8 cellular contexts compared by ENCODE assay signal in the genomic region with DNA sequence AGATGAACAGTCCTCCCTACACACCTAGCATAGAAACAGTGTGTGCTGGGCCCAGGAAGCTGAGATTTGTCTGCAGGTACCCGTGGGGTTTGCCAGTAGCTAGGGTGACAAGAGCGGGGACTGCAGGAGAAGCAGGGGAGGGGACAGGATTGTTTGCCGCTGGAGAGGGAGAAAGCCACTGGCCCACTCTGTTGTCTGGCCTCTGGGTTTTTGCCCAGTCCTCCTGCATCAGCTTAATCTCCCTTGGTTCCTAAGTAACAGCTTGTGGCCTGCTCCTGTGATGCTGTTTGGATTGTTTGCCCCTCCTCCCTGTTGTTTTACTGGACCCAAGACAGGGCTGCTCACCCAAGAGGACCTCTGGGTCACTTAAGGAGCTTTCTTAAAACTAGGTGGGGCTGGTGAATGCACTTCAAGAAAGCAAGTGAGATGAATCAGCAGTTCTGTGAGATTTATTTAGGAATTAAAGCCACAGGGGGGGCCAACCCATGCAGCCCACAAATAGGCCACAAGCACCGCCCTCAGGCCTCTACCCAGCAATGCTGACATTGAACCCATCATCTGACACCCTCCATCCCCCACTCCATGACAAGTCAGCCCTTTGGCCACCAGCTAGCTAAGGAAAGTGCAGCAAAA.
DNase-seq lines count a peak whose midpoint lies in the region; ATAC-seq and TF ChIP-seq lines count a peak whose summit lies in the region.

No MANE protein-coding gene starts in this region.

- H3K4me3 ChIP-seq in OCI-LY3 (ENCODE audit: low read length) (peak overlapping the region; percentile 16; the same call in 1 of the 2 replicates), smooth muscle cell (no peak overlapping the region)

- H3K9me3 Mint-ChIP-seq in activated T-cell treated with anti-CD3 and anti-CD28 coated beads, Interleukin-2, amount 50 U/mL, for 4 hours, result no peaks in the 10 kb centered on the region

- H2AFZ ChIP-seq in OCI-LY3 (ENCODE audit: low read depth, low read length), result peak overlapping the region; percentile 67; the same call in 1 of the 2 replicates
- H2AFZ ChIP-seq in smooth muscle cell (ENCODE audit: low read depth), result no peak overlapping the region

- no peaks in the 10 kb centered on the region for H3K4me1 Mint-ChIP-seq in activated T-cell treated with anti-CD3 and anti-CD28 coated beads, Interleukin-2, amount 50 U/mL, for 4 hours (ENCODE audit: low read depth)

- H3K9me3 ChIP-seq in OCI-LY3 (ENCODE audit: insufficient read depth, low read length), result no peaks in the 10 kb centered on the region
- no peaks in the 10 kb centered on the region for H3K9me3 ChIP-seq in smooth muscle cell (replicated peaks; ENCODE audit: low read depth)

- H3K27ac ChIP-seq in OCI-LY3 (ENCODE audit: low read length), result peak overlapping the region; percentile 57
- peak overlapping the region; percentile 45 for H3K27ac ChIP-seq in smooth muscle cell (ENCODE audit: low read depth)

- ATAC-seq in GM21576 (IDR thresholded peaks at IDR 0.05; ENCODE audit: unreplicated experiment), result peak; percentile 7
- no peak for ATAC-seq in activated T-cell treated with anti-CD3 and anti-CD28 coated beads, Interleukin-2, amount 50 U/mL, for 4 hours
- ATAC-seq in HG02973 (IDR thresholded peaks at IDR 0.05; ENCODE audit: unreplicated experiment), result no peak

- no peak overlapping the region for H3K4me3 Mint-ChIP-seq in activated T-cell treated with anti-CD3 and anti-CD28 coated beads, Interleukin-2, amount 50 U/mL, for 4 hours

- H3K27me3 ChIP-seq in OCI-LY3 (ENCODE audit: low read depth, low read length) (no peaks in the 10 kb centered on the region), smooth muscle cell (ENCODE audit: low read depth) (no peaks in the 10 kb centered on the region)

- peak overlapping the region; percentile 75 for H3K4me2 ChIP-seq in OCI-LY3 (ENCODE audit: low read length)
- H3K4me2 ChIP-seq in smooth muscle cell, result peak overlapping the region; percentile 14

- no peaks in the 10 kb centered on the region for H3K36me3 ChIP-seq in OCI-LY3 (replicated peaks; ENCODE audit: low read depth, low read length)
- H3K36me3 ChIP-seq in smooth muscle cell (ENCODE audit: low read depth), result no peaks in the 10 kb centered on the region

- no peak for TF ChIP-seq CTCF in OCI-LY3 (IDR thresholded peaks at IDR 0.05; ENCODE audit: low read depth, low read length)
- no peak for TF ChIP-seq CTCF in smooth muscle cell (IDR thresholded peaks at IDR 0.05; ENCODE audit: borderline replicate concordance, insufficient read depth, poor library complexity, severe bottlenecking)

- no peaks in the 10 kb centered on the region for H3K27me3 Mint-ChIP-seq in activated T-cell treated with anti-CD3 and anti-CD28 coated beads, Interleukin-2, amount 50 U/mL, for 4 hours (ENCODE audit: low read depth)

- H3K36me3 Mint-ChIP-seq in activated T-cell treated with anti-CD3 and anti-CD28 coated beads, Interleukin-2, amount 50 U/mL, for 4 hours (ENCODE audit: insufficient read depth), result peaks cover 5% of the 10 kb centered on the region

- no peaks in the 10 kb centered on the region for H3F3A ChIP-seq in smooth muscle cell (ENCODE audit: low read depth)

- H4K20me1 ChIP-seq in OCI-LY3 (ENCODE audit: insufficient read depth, low read length) (no peaks in the 10 kb centered on the region), smooth muscle cell (ENCODE audit: low read depth) (no peaks in the 10 kb centered on the region)

- H3K79me2 ChIP-seq in OCI-LY3 (ENCODE audit: low read length), result no peaks in the 10 kb centered on the region
- no peaks in the 10 kb centered on the region for H3K79me2 ChIP-seq in smooth muscle cell (ENCODE audit: low read depth)

- DNase-seq in fibroblast of the conjunctiva (ENCODE audit: low read depth) (peak; percentile 95), smooth muscle cell (lab: John Stamatoyannopoulos, UW; ENCODE audit: unreplicated experiment) (no peak), NCI-H2107 (lab: John Stamatoyannopoulos, UW) (no peak)
- DNase-seq in activated T-cell treated with anti-CD3 and anti-CD28 coated beads, Interleukin-2, amount 50 U/mL, for 4 hours, result no peak
- DNase-seq in activated naive CD4-positive, alpha-beta T cell treated with Interleukin-2 at 50 U/mL for 16 hours, result no peak

- H3K4me1 ChIP-seq in OCI-LY3 (ENCODE audit: low read length), result peaks cover 32% of the 10 kb centered on the region
- H3K4me1 ChIP-seq in smooth muscle cell (ENCODE audit: low read depth), result no peaks in the 10 kb centered on the region

- 0 out of 2 replicates have a peak overlapping the region, but pooled peaks have one; percentile 13 for H3K9ac ChIP-seq in OCI-LY3 (ENCODE audit: low read length)
- H3K9ac ChIP-seq in smooth muscle cell (ENCODE audit: low read depth), result no peak overlapping the region

- 88% methylated on average over 4 of the region's 4 CpGs for WGBS in smooth muscle cell (ENCODE audit: low lambda C conversion rate)
